ENCODE assay signal across 27 cellular contexts in the genomic region with DNA sequence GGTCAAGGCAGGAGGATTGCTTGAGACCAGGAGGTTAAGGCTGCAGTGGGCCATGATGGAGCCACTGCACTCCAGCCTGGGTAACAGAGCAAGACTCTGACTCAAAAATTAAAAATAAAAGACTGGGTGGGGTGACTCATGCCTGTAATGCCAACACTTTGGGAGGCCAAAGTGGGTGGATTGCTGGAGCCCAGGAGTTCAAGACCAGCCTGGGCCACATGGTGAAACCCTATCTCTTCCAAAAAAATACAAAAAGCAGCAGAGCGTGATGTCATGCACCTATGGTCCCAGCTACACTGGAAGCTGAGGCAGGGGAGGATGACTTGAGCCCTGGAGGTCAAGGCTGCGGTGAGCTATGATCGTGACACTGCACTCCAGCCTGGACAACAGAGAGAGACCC.
"Had no signal": no experiment of that assay in that cellular context is flagged by ENCODE, and none has a peak within 500 bp of the region (broad histone marks: within the 10 kb centered on the region; RNA-seq: fewer than 3 reads in every experiment).

No MANE protein-coding gene starts in this region.

- H3K27me3 ChIP-seq: adrenal gland, body of pancreas, colonic mucosa had no signal

- ATAC-seq: activated CD8-positive, alpha-beta T cell treated with anti-CD3 and anti-CD28 coated beads for 36 hours; activated naive CD8-positive, alpha-beta T cell treated with anti-CD3 and anti-CD28 coated beads, Interleukin-2, amount 50 U/mL, for 24 hours; body of pancreas; T-helper 17 cell; WTC11 had no signal

- H3K4me3 ChIP-seq: adrenal gland, body of pancreas, colonic mucosa, esophagus squamous epithelium had no signal

- H3K36me3 ChIP-seq: adrenal gland, colonic mucosa, esophagus squamous epithelium had no signal

- H3K4me1 ChIP-seq: body of pancreas, colonic mucosa, esophagus squamous epithelium had no signal

- DNase-seq: activated CD4-positive, alpha-beta T cell treated with anti-CD3 and anti-CD28 coated beads for 1 hour; activated CD4-positive, alpha-beta T cell treated with anti-CD3 and anti-CD28 coated beads for 4 hours; activated CD4-positive, alpha-beta T cell treated with anti-CD3 and anti-CD28 coated beads, Interleukin-2, amount 10 ng/mL, durations not matched to agents 7 days and 5 days; activated CD4-positive, alpha-beta T cell treated with anti-CD3 and anti-CD28 coated beads, Interleukin-2, amount 50 U/mL, for 48 hours; activated CD8-positive, alpha-beta memory T cell treated with anti-CD3 and anti-CD28 coated beads for 24 hours; activated CD8-positive, alpha-beta memory T cell treated with anti-CD3 and anti-CD28 coated beads, Interleukin-2, amount 50 U/mL, for 4 hours; activated CD8-positive, alpha-beta T cell treated with anti-CD3 and anti-CD28 coated beads for 36 hours; activated effector memory CD4-positive, alpha-beta T cell treated with anti-CD3 and anti-CD28 coated beads, Interleukin-2, amount 50 U/mL, for 16 hours; activated naive CD4-positive, alpha-beta T cell treated with anti-CD3 and anti-CD28 coated beads for 36 hours; activated naive CD8-positive, alpha-beta T cell treated with anti-CD3 and anti-CD28 coated beads for 36 hours; activated naive CD8-positive, alpha-beta T cell treated with anti-CD3 and anti-CD28 coated beads, Interleukin-2, amount 50 U/mL, for 24 hours; activated T-cell treated with anti-CD3 and anti-CD28 coated beads, Interleukin-2, amount 50 U/mL, for 1 hour; activated T-cell treated with anti-CD3 and anti-CD28 coated beads, Interleukin-2, amount 50 U/mL, for 48 hours; adrenal gland; amygdala; aorta; body of pancreas; caudate nucleus; colonic mucosa; effector CD8-positive, alpha-beta T cell; esophagus squamous epithelium; T-helper 1 cell; T-helper 17 cell; T1000 had no signal

- H3K27ac ChIP-seq: adrenal gland, body of pancreas, colonic mucosa, epithelial cell of prostate, esophagus squamous epithelium, VCaP had no signal

- H3K9me3 ChIP-seq: adrenal gland, body of pancreas, colonic mucosa, esophagus squamous epithelium had no signal
